Comparison of ENCODE assay signal across 8 cellular contexts in the genomic region with DNA sequence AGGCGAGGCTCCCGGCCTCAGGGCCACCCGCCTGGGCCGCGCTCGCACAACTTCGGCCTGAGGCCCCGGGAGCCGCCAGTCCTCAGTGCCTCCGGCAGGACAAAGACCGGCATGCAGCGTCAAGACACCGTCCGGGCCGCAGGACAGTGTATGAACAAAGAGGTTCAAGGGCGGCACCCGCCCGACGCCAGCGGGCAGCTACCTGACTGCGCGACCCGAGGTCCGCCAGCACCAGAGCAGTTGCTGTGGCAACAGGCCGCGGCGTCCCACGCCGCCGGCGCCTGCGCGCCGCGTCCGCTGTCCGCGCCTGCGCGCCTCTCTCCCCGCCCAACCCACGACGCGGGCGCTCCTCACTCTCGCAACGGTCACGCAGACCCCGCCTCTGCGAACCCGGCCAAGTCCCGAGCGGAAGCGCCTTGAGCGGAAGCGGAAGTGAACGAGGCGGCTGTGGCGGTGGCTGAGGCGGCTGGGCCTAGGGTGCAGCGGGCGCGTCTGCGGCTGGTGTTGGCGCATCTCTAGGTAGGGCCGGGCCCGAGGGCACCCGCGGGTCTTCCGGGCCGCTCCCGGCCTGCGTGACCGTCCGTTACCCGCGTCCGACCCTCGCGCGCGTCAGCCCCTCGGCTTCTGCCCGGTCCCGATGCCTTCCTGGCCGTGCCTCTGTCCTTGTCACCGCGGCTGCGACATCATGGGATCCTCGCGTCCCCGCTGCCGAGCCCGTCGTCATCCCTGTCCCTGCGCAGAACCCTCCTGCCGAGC. TPM values are rescaled to one million over a fixed set of nuclear protein-coding genes. Genes with fewer than 3 reads are reported as not detected.
DNase-seq lines count a peak whose midpoint lies in the region; ATAC-seq, FAIRE-seq and TF ChIP-seq lines count a peak whose summit lies in the region.

A gene with protein sequence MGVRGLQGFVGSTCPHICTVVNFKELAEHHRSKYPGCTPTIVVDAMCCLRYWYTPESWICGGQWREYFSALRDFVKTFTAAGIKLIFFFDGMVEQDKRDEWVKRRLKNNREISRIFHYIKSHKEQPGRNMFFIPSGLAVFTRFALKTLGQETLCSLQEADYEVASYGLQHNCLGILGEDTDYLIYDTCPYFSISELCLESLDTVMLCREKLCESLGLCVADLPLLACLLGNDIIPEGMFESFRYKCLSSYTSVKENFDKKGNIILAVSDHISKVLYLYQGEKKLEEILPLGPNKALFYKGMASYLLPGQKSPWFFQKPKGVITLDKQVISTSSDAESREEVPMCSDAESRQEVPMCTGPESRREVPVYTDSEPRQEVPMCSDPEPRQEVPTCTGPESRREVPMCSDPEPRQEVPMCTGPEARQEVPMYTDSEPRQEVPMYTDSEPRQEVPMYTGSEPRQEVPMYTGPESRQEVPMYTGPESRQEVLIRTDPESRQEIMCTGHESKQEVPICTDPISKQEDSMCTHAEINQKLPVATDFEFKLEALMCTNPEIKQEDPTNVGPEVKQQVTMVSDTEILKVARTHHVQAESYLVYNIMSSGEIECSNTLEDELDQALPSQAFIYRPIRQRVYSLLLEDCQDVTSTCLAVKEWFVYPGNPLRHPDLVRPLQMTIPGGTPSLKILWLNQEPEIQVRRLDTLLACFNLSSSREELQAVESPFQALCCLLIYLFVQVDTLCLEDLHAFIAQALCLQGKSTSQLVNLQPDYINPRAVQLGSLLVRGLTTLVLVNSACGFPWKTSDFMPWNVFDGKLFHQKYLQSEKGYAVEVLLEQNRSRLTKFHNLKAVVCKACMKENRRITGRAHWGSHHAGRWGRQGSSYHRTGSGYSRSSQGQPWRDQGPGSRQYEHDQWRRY (plus strand): TSS at position 435 of the 756 bp plus-strand sequence. CDS start 10,633 bp downstream, outside the sequence.

- peak; percentile 93 for DNase-seq in GM12891 (ENCODE audit: insufficient read length, low spot score)
- DNase-seq in NCI-H1417 treated with DMSO at 0.1 percent for 48 hours (lab: John Stamatoyannopoulos, UW): peak; percentile 64
- peak; percentile 77 to 91 for DNase-seq in SW 1271 (lab: John Stamatoyannopoulos, UW)
- peak; percentile 93 for DNase-seq in activated naive CD8-positive, alpha-beta T cell treated with anti-CD3 and anti-CD28 coated beads, Interleukin-2, amount 50 U/mL, for 16 hours (ENCODE audit: low read depth, low spot score)
- peak; percentile 99 for DNase-seq in Right ventricle myocardium inferior (ENCODE audit: missing footprints)
- peak; percentile 97 to 98 for DNase-seq in tibial artery

- H3K4me3 ChIP-seq in parathyroid adenoma (ENCODE audit: low read depth, low read length) (peak within 1 kb of the TSS; percentile 91), tibial artery (peak within 1 kb of the TSS; percentile 77 to 94)

- H3K27ac ChIP-seq in parathyroid adenoma: peak within 1 kb of the TSS; percentile 75
- H3K27ac ChIP-seq in tibial artery: peak within 1 kb of the TSS; percentile 84 to 95

- H3K4me1 ChIP-seq in parathyroid adenoma (peaks cover 7% of the 10 kb centered on the region), tibial artery (peaks cover 0 to 35% (median 34%) of the 10 kb centered on the region in 4 donors)

- H3K9ac ChIP-seq in parathyroid adenoma: peak within 1 kb of the TSS; percentile 93

- H3K9me3 ChIP-seq in parathyroid adenoma (ENCODE audit: control insufficient read depth, low read length) (no peaks in the 10 kb centered on the region), tibial artery (no peaks in the 10 kb centered on the region)

- peak within 1 kb of the TSS; percentile 71 for H3K4me2 ChIP-seq in parathyroid adenoma (ENCODE audit: low read length)

- peak; percentile 91 for TF ChIP-seq POLR2A in GM12891 (IDR thresholded peaks at IDR 0.05; ENCODE audit: low read depth, low read length)

- H3K27me3 ChIP-seq in parathyroid adenoma (ENCODE audit: control insufficient read depth, insufficient read depth, low read length): no peaks in the 10 kb centered on the region
- H3K27me3 ChIP-seq in tibial artery: no peaks in the 10 kb centered on the region

- H2AFZ ChIP-seq in parathyroid adenoma: peak within 1 kb of the TSS; percentile 89

- peaks cover 47% of the 10 kb centered on the region for H3K79me2 ChIP-seq in parathyroid adenoma

- FAIRE-seq in GM12891 (lab: Jason Lieb, UNC): peak; percentile 99

- ATAC-seq in HG02798 (IDR thresholded peaks at IDR 0.05; ENCODE audit: poor library complexity, unreplicated experiment): peak; percentile 99
- peak; percentile 99 for ATAC-seq in Right ventricle myocardium inferior

- intact Hi-C loops in Right ventricle myocardium inferior (cut with DNase I) (loop anchor here (5.0 kb wide), 1 partner anchor 246 kb away; a partner anchor contains a TSS), tibial artery (cut with DNase I; ENCODE audit: low total_unique reads) (no loop called here)

- no peak for TF ChIP-seq CTCF in parathyroid adenoma (IDR thresholded peaks at IDR 0.05)
- TF ChIP-seq CTCF in tibial artery (IDR thresholded peaks at IDR 0.05): no peak

- no peaks in the 10 kb centered on the region for H3K36me3 ChIP-seq in parathyroid adenoma (ENCODE audit: control insufficient read depth, insufficient read depth, low read length)
- no peaks in the 10 kb centered on the region for H3K36me3 ChIP-seq in tibial artery

TF ChIP-seq in GM12891, 5 proteins besides CTCF, POLR2A, EP300 and RAD21:
- TF ChIP-seq SPI1 (IDR thresholded peaks at IDR 0.05; ENCODE audit: low read depth, low read length) (peak; percentile 85), PAX5 (IDR thresholded peaks at IDR 0.05; ENCODE audit: insufficient read depth, low read length, severe bottlenecking) (peak; percentile 19), POLR2AphosphoS5 (IDR thresholded peaks at IDR 0.05; ENCODE audit: low read depth, low read length) (peak; percentile 95), POU2F2 (IDR thresholded peaks at IDR 0.05; ENCODE audit: low read depth, low read length) (no peak; the same call in 1 of the 2 replicates), TAF1 (IDR thresholded peaks at IDR 0.05; ENCODE audit: low read depth, low read length) (peak; percentile 76)

RNA-seq across cellular contexts. Expression of the gene that starts here (rescaled TPM):
- 11.2 TPM for polyA plus RNA-seq in GM12891 (2012; ENCODE audit: low read depth, missing spikeins)
- 16.3 TPM for total RNA-seq in Right ventricle myocardium inferior

Comparison
In these comparisons a context has a peak if more than half of its experiments do, and no peak if none do; other contexts are left out.
1. Peak in every context shown above with its lines: DNase-seq, ATAC-seq, H3K4me3 ChIP-seq and H3K27ac ChIP-seq.